In the genomic region with DNA sequence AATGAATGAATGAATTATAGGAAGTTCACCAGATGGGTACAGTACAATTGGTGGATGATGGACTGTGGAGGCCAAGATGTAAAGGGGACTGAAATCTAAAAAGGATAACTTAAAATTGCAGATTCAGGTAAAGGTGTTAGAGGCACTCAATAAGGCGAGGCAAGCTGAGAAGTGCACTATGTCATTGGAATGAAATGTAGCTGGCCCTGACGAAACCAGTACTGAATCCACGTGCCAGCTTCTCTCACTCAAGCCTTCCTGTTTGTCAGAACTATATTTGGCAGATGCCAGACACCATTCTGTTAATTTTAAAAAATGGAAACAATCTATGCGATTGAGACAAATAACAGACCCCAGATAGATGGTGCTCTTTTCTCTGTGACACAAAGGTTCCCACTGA, we compare ENCODE assay signal across 23 cellular contexts.
DNase-seq lines count a peak whose midpoint lies in the region; ATAC-seq, FAIRE-seq and TF ChIP-seq lines count a peak whose summit lies in the region.
"Had no signal": no experiment of that assay in that cellular context is flagged by ENCODE, and none has a peak within 500 bp of the region (broad histone marks: within the 10 kb centered on the region; RNA-seq: fewer than 3 reads in every experiment).

No MANE protein-coding gene starts in this region.

- no peaks in the 10 kb centered on the region for H3K79me2 ChIP-seq in astrocyte (ENCODE audit: insufficient read depth, low read length)

- no peaks in the 10 kb centered on the region for H4K20me1 ChIP-seq in astrocyte (ENCODE audit: insufficient read depth, low read length)

- no peaks in the 10 kb centered on the region for H3K27me3 Mint-ChIP-seq in astrocyte (ENCODE audit: low read depth, unreplicated experiment)
- H3K27me3 Mint-ChIP-seq: CD4-positive, CD25-positive, alpha-beta regulatory T cell; CD8-positive, alpha-beta memory T cell had no signal

- H3K9me3 ChIP-seq in astrocyte (ENCODE audit: insufficient read depth, low read depth, low read length) (no peaks in the 10 kb centered on the region), left lung (no peaks in the 10 kb centered on the region), upper lobe of right lung (no peaks in the 10 kb centered on the region)
- H3K9me3 ChIP-seq: BE2C had no signal

- peak overlapping the region; percentile 50 for H3K27ac Mint-ChIP-seq in astrocyte (ENCODE audit: unreplicated experiment)
- H3K27ac Mint-ChIP-seq: CD4-positive, CD25-positive, alpha-beta regulatory T cell; HFFc6 had no signal

- FAIRE-seq in astrocyte (lab: Jason Lieb, UNC): no peak
- FAIRE-seq: A204.1, D721Med, G401.6, GM12891, K562 had no signal

- H3K9ac ChIP-seq in astrocyte (ENCODE audit: low read length): no peak overlapping the region

- H3K4me1 ChIP-seq in astrocyte (ENCODE audit: insufficient read depth, low read length) (no peaks in the 10 kb centered on the region), left lung (no peaks in the 10 kb centered on the region), upper lobe of right lung (no peaks in the 10 kb centered on the region)
- H3K4me1 ChIP-seq: BE2C had no signal

- no peak overlapping the region for H3K4me3 Mint-ChIP-seq in astrocyte (ENCODE audit: unreplicated experiment)
- H3K4me3 Mint-ChIP-seq: CD4-positive, CD25-positive, alpha-beta regulatory T cell; CD8-positive, alpha-beta memory T cell; HFFc6 had no signal

- TF ChIP-seq CTCF in astrocyte (IDR thresholded peaks at IDR 0.05; ENCODE audit: insufficient read depth, low read depth, low read length): no peak
- TF ChIP-seq CTCF in left lung (IDR thresholded peaks at IDR 0.05): no peak
- no peak for TF ChIP-seq CTCF in upper lobe of right lung (IDR thresholded peaks at IDR 0.05)

- H3K27ac ChIP-seq in astrocyte (ENCODE audit: low read depth, low read length) (no peak overlapping the region), left lung (no peak overlapping the region), upper lobe of right lung (no peak overlapping the region)

- intact Hi-C loops in left lung (cut with DNase I): no loop called here
- intact Hi-C loops in upper lobe of right lung (cut with DNase I): no loop called here

- no peaks in the 10 kb centered on the region for H3K9me3 Mint-ChIP-seq in astrocyte (ENCODE audit: unreplicated experiment)

- H2AFZ ChIP-seq in astrocyte (ENCODE audit: low read depth, low read length): no peak overlapping the region

- DNase-seq in HPDE6-E6E7 (ENCODE audit: extremely low spot score) (peak; percentile 38), astrocyte (ENCODE audit: low read depth) (no peak), left lung (no peak), upper lobe of right lung (no peak), foreskin melanocyte (no peak)
- DNase-seq: ACHN; BE2C; C1 segment of cervical spinal cord; CD4-positive, CD25-positive, alpha-beta regulatory T cell; CD8-positive, alpha-beta memory T cell; COR-L47; GOT3; H7; HFFc6; IMR-90 had no signal

- H3K36me3 Mint-ChIP-seq in astrocyte (ENCODE audit: low read depth, unreplicated experiment): no peaks in the 10 kb centered on the region
- H3K36me3 Mint-ChIP-seq: CD4-positive, CD25-positive, alpha-beta regulatory T cell; CD8-positive, alpha-beta memory T cell had no signal

- peak; percentile 42 for ATAC-seq in left lung
- ATAC-seq in upper lobe of right lung: peak; percentile 60
- no peak for ATAC-seq in GM21381 (IDR thresholded peaks at IDR 0.05; ENCODE audit: unreplicated experiment)
- no peak for ATAC-seq in HG03159 (IDR thresholded peaks at IDR 0.05; ENCODE audit: unreplicated experiment)
- ATAC-seq: HCT116, K562 had no signal

- H3K4me3 ChIP-seq in astrocyte (ENCODE audit: insufficient read depth, low read depth, low read length) (no peak overlapping the region), left lung (no peak overlapping the region), upper lobe of right lung (no peak overlapping the region)
- H3K4me3 ChIP-seq: K562 had no signal

- peaks cover 10% of the 10 kb centered on the region for H3K4me1 Mint-ChIP-seq in astrocyte (ENCODE audit: low read depth, unreplicated experiment)
- H3K4me1 Mint-ChIP-seq: CD4-positive, CD25-positive, alpha-beta regulatory T cell; CD8-positive, alpha-beta memory T cell had no signal

- H3K4me2 ChIP-seq in astrocyte (ENCODE audit: low read length): no peak overlapping the region

- H3K27me3 ChIP-seq in astrocyte (ENCODE audit: insufficient read depth, low read length) (no peaks in the 10 kb centered on the region), left lung (no peaks in the 10 kb centered on the region), upper lobe of right lung (no peaks in the 10 kb centered on the region)
- H3K27me3 ChIP-seq: BE2C had no signal

- H3K36me3 ChIP-seq in astrocyte (ENCODE audit: insufficient read depth, low read length) (no peaks in the 10 kb centered on the region), left lung (no peaks in the 10 kb centered on the region), upper lobe of right lung (no peaks in the 10 kb centered on the region)
- H3K36me3 ChIP-seq: BE2C had no signal

Comparison
In these comparisons a context has a peak if more than half of its experiments do, and no peak if none do; other contexts are left out.
1. ATAC-seq: peak in left lung (single experiment) and upper lobe of right lung (single experiment); none in GM21381 (single experiment) and HG03159 (single experiment).